In genomic region chr22:39345231-39345630, GRCh38 we compare ENCODE assay signal across 25 cellular contexts. TPM values are rescaled to one million over a fixed set of nuclear protein-coding genes. Genes with fewer than 3 reads are reported as not detected.
DNase-seq lines count a peak whose midpoint lies in the region; ATAC-seq, FAIRE-seq and TF ChIP-seq lines count a peak whose summit lies in the region.
"Had no signal": no experiment of that assay in that cellular context is flagged by ENCODE, and none has a peak within 500 bp of the region (broad histone marks: within the 10 kb centered on the region; RNA-seq: fewer than 3 reads in every experiment).

No MANE protein-coding gene starts in this region.

- no peaks in the 10 kb centered on the region for H3K9me1 ChIP-seq in K562 (ENCODE audit: control insufficient read depth, insufficient read depth, low read length)

- H2AFZ ChIP-seq in K562 (ENCODE audit: low read depth, low read length), result no peak overlapping the region

- no peak overlapping the region for H3K4me2 ChIP-seq in K562 (ENCODE audit: insufficient read depth, low read length)
- H3K4me2 ChIP-seq: A549, BLaER1 had no signal

- no peak for TF ChIP-seq RAD21 in Ishikawa (IDR thresholded peaks at IDR 0.05; ENCODE audit: low read depth)
- no peak for TF ChIP-seq RAD21 in K562 (CRISPR knock-in tag; conservative IDR thresholded peaks at IDR 0.05 in 1 of 2, IDR thresholded peaks at IDR 0.05 in 1 of 2)

- H3K4me1 ChIP-seq in HEK293 (ENCODE audit: control insufficient read depth, insufficient read depth, low read length) (no peaks in the 10 kb centered on the region), K562 (replicated peaks in 1 of 2; ENCODE audit: control insufficient read depth in 2 of 2, insufficient read depth in 2 of 2, low read length in 2 of 2) (peaks cover 12 to 15% of the 10 kb centered on the region in 2 experiments; a peak in 4 of 5 replicates)
- H3K4me1 ChIP-seq: A549, BE2C had no signal

- intact Hi-C loops in K562 (cut with micrococcal nuclease), result no loop called here

- whole genome bisulfite sequencing in K562 (ENCODE audit: insufficient coverage, low coverage, missing lambda C conversion rate), result 100% methylated on average over 3 of the region's 4 CpGs

- BruUV-seq in K562 (replicated peaks; lab: Mats Ljungman, UMichigan), result no TSS peak

- in situ Hi-C loops in K562 (cut with MboI), result no loop called here

- no peak overlapping the region for H3K9ac ChIP-seq in K562 (ENCODE audit: insufficient read depth in 1 of 2, low read depth in 2 of 2, low read length in 2 of 2)
- H3K9ac ChIP-seq: BLaER1 had no signal

- H3K36me3 ChIP-seq in HEK293 (ENCODE audit: control insufficient read depth in 2 of 2, insufficient read depth in 1 of 2, low read length in 2 of 2) (no peaks in the 10 kb centered on the region), K562 (ENCODE audit: control insufficient read depth, insufficient read depth, low read length) (no peaks in the 10 kb centered on the region)
- H3K36me3 ChIP-seq: BE2C, BLaER1 had no signal

- H3K9me3 ChIP-seq in HEK293 (ENCODE audit: control insufficient read depth, insufficient read depth, low read depth, low read length) (no peaks in the 10 kb centered on the region), K562 (replicated peaks; ENCODE audit: control insufficient read depth, insufficient read depth, low read depth, low read length) (no peaks in the 10 kb centered on the region)
- H3K9me3 ChIP-seq: A549, BE2C, BLaER1 had no signal

- POLR2A ChIA-PET in HEK293 (lab: Yijun Ruan, JAX), result interaction anchor here (1.0 kb wide), 1 partner anchor 26 kb away, joined by 3 read pairs; no protein-coding TSS in a partner anchor
- POLR2A ChIA-PET in K562 (lab: Yijun Ruan, JAX), result interaction anchor here (0.6 to 1.0 kb wide), 2 partner anchors 26 to 45 kb away, joined by 3 to 4 read pairs; partner anchors contain the start of gene RPL3

- H3K4me3 ChIP-seq in HEK293 (ENCODE audit: low read depth, low read length) (no peak overlapping the region), K562 (no peak overlapping the region)
- H3K4me3 ChIP-seq: A549, BLaER1, GM12878 had no signal

- no peaks in the 10 kb centered on the region for H3K27me3 ChIP-seq in K562 (ENCODE audit: control insufficient read depth in 2 of 2, insufficient read depth in 2 of 2, low read length in 2 of 2)
- H3K27me3 ChIP-seq: BE2C, BLaER1 had no signal

- H4K20me1 ChIP-seq in K562 (replicated peaks; ENCODE audit: control insufficient read depth, insufficient read depth, low read length), result no peaks in the 10 kb centered on the region
- H4K20me1 ChIP-seq: BLaER1 had no signal

- TF ChIP-seq CTCF in HEK293 (tag by site-specific recombination; IDR thresholded peaks at IDR 0.05) (no peak), K562 (IDR thresholded peaks at IDR 0.05 in 2 of 3, conservative IDR thresholded peaks at IDR 0.05 in 1 of 3; ENCODE audit: insufficient read depth in 2 of 3, low read depth in 1 of 3, low read length in 3 of 3) (no peak)

- H3K27ac ChIP-seq in HEK293 (ENCODE audit: extremely low read depth, low read depth, low read length) (no peak overlapping the region), K562 (ENCODE audit: extremely low read depth, low read depth, low read length) (no peak overlapping the region)
- H3K27ac ChIP-seq: 22Rv1, A549, BLaER1 had no signal

- no peaks in the 10 kb centered on the region; the same call in 2 of the 3 replicates for H3K79me2 ChIP-seq in K562 (ENCODE audit: control insufficient read depth, insufficient read depth, low read length)

- no peak for FAIRE-seq in K562 (lab: Jason Lieb, UNC)
- FAIRE-seq: A549, GM12878, GM12892, GM19239 had no signal

- no peak for ATAC-seq in K562
- ATAC-seq in stimulated activated naive CD8-positive, alpha-beta T cell treated with anti-CD3 and anti-CD28 coated beads, Interleukin-15, Interleukin-2, amounts not matched to agents 100 U/mL and 50 U/mL, for 24 hours, result no peak
- ATAC-seq: A549, GM12878 had no signal

- CTCF ChIA-PET in HEK293 (lab: Yijun Ruan, JAX) (interaction anchor here (0.7 to 1.4 kb wide), 6 partner anchors 10 to 779 kb away, joined by 3 to 9 read pairs (median 4); no protein-coding TSS in a partner anchor), K562 (lab: Yijun Ruan, JAX; ENCODE audit: low intra/inter-chr PET ratio) (no interaction called here)

- TF ChIP-seq POLR2A in K562 (conservative IDR thresholded peaks at IDR 0.05), result no peak

- DNase-seq in K562 (ENCODE audit: extremely low read depth in 1 of 4, low spot score in 3 of 4) (no peak), NCI-H187 treated with DMSO at 0.1 percent for 48 hours (lab: John Stamatoyannopoulos, UW) (no peak)
- DNase-seq in activated effector memory CD4-positive, alpha-beta T cell treated with Interleukin-2 at 50 U/mL for 16 hours, result no peak
- DNase-seq in stimulated activated naive CD8-positive, alpha-beta T cell treated with anti-CD3 and anti-CD28 coated beads, Interleukin-15, Interleukin-2, amounts not matched to agents 100 U/mL and 50 U/mL, for 24 hours, result no peak
- DNase-seq: BE2C; C1 segment of cervical spinal cord; CD4-positive, alpha-beta memory T cell; CD4-positive, CD25-positive, alpha-beta regulatory T cell; CD8-positive, alpha-beta memory T cell; COR-L47; DMS 273 treated with DMSO at 0.1 percent for 48 hours; DMS153; DMS53; DMS79; DND-41; EL; GDM1 had no signal

- no peak for TF ChIP-seq EP300 in Ishikawa (IDR thresholded peaks at IDR 0.05; ENCODE audit: borderline replicate concordance)
- TF ChIP-seq EP300 in K562 (IDR thresholded peaks at IDR 0.05; ENCODE audit: low read length), result no peak

TF ChIP-seq in HEK293, 187 proteins besides CTCF, POLR2A, EP300 and RAD21 (continues in another document):
- TF ChIP-seq ZNF121 (tag by site-specific recombination; IDR thresholded peaks at IDR 0.05), result 0 out of 2 replicates have a peak, but pooled peaks have one; percentile 37

TF ChIP-seq in Ishikawa, 13 proteins besides CTCF, POLR2A, EP300 and RAD21 (continues in another document):
- TF ChIP-seq EGR1 (IDR thresholded peaks at IDR 0.05), result no peak

TF ChIP-seq in K562, 482 proteins besides CTCF, POLR2A, EP300 and RAD21 (continues in another document):
- no peak for TF ChIP-seq PHF8 (IDR thresholded peaks at IDR 0.05; ENCODE audit: borderline replicate concordance, low read length)

RNA-seq across cellular contexts. Expression of gene SYNGR1, which starts 4.6 kb away (rescaled TPM):
- total RNA-seq in K562 (2011; cell fraction: chromatin; rRNA removed; ENCODE audit: low replicate concordance), result 9.8 and 30.7 TPM in 2 replicates
- total RNA-seq in K562 (2011; cell fraction: nucleolus; rRNA removed), result 20.4 and 25.8 TPM in 2 replicates
- 17.7 and 21.5 TPM in 2 replicates for total RNA-seq in K562 (2011; cell fraction: nucleoplasm; rRNA removed)
- total RNA-seq in K562 (2014; rRNA removed), result 3.6 and 6.9 TPM in 2 replicates
- 1.4 and 2.1 TPM in 2 replicates for total RNA-seq in K562 (2014; rRNA removed; fragmentation: Illumina TruSeq; extraction: Trizol)
- total RNA-seq in K562 (2015; rRNA removed; fragmentation: Illumina TruSeq; extraction: Trizol), result 3.2 and 3.3 TPM in 2 replicates
- 12.5 and 13.6 TPM in 2 replicates for total RNA-seq in K562 (2021)
- 10.6 and 16.2 TPM in 2 replicates for polyA plus RNA-seq in K562 (2011; rRNA removed)
- polyA plus RNA-seq in K562 (2011; cell fraction: cytosol; rRNA removed), result 20.6 and 62.9 TPM in 2 replicates
- polyA plus RNA-seq in K562 (2011; cell fraction: nucleus; rRNA removed), result 38.1 and 50.4 TPM in 2 replicates
- 11.2 and 11.6 TPM in 2 replicates for polyA plus RNA-seq in K562 (2012)
- polyA plus RNA-seq in K562 (2014; fragmentation: Illumina TruSeq; extraction: Trizol), result 5.5 and 10.0 TPM in 2 replicates
- polyA plus RNA-seq in K562 (2014; fragmentation: Nextera tagmentation; extraction: Ambion mirVana), result 1 to 10 TPM; 1.8 to 2.3 TPM
- polyA plus RNA-seq in K562 (2014; rRNA removed), result 13.7 and 15.9 TPM in 2 replicates
- 3.3 and 3.6 TPM in 2 replicates for polyA minus RNA-seq in K562 (2011; rRNA and poly(A)+ RNA removed)
- 10.2 and 12.4 TPM in 2 replicates for polyA minus RNA-seq in K562 (2011; cell fraction: cytosol; rRNA and poly(A)+ RNA removed)
- polyA minus RNA-seq in K562 (2011; cell fraction: nucleus; rRNA and poly(A)+ RNA removed), result 10.4 and 13.6 TPM in 2 replicates
- total RNA-seq: CD4-positive, alpha-beta memory T cell had no signal

RNA-seq across cellular contexts. Expression of gene RPL3, which starts 25.8 kb away (rescaled TPM):
- total RNA-seq in K562 (2011; cell fraction: chromatin; rRNA removed; ENCODE audit: low replicate concordance), result 772 and 1,506 TPM in 2 replicates
- total RNA-seq in K562 (2011; cell fraction: nucleolus; rRNA removed), result 1,570 and 1,591 TPM in 2 replicates
- total RNA-seq in K562 (2011; cell fraction: nucleoplasm; rRNA removed), result 1,390 and 1,690 TPM in 2 replicates
- 2,245 and 2,417 TPM in 2 replicates for total RNA-seq in K562 (2014; rRNA removed)
- 1,384 and 1,624 TPM in 2 replicates for total RNA-seq in K562 (2014; rRNA removed; fragmentation: Illumina TruSeq; extraction: Trizol)
- 1,989 and 2,037 TPM in 2 replicates for total RNA-seq in K562 (2015; rRNA removed; fragmentation: Illumina TruSeq; extraction: Trizol)
- total RNA-seq in K562 (2021), result 1,960 and 1,995 TPM in 2 replicates
- polyA plus RNA-seq in K562 (2011; rRNA removed), result 3,220 and 3,989 TPM in 2 replicates
- 4,199 and 5,450 TPM in 2 replicates for polyA plus RNA-seq in K562 (2011; cell fraction: cytosol; rRNA removed)
- 2,091 and 2,598 TPM in 2 replicates for polyA plus RNA-seq in K562 (2011; cell fraction: nucleus; rRNA removed)
- 3,035 and 4,256 TPM in 2 replicates for polyA plus RNA-seq in K562 (2012)
- 2,565 and 2,747 TPM in 2 replicates for polyA plus RNA-seq in K562 (2014; fragmentation: Illumina TruSeq; extraction: Trizol)
- 1,000 to 10,000 TPM; 3,338 to 4,066 TPM for polyA plus RNA-seq in K562 (2014; fragmentation: Nextera tagmentation; extraction: Ambion mirVana)
- polyA plus RNA-seq in K562 (2014; rRNA removed), result 2,749 and 3,057 TPM in 2 replicates
- 1,664 and 1,688 TPM in 2 replicates for polyA minus RNA-seq in K562 (2011; rRNA and poly(A)+ RNA removed)
- polyA minus RNA-seq in K562 (2011; cell fraction: cytosol; rRNA and poly(A)+ RNA removed), result 1,079 and 1,282 TPM in 2 replicates
- polyA minus RNA-seq in K562 (2011; cell fraction: nucleus; rRNA and poly(A)+ RNA removed), result 554 and 1,072 TPM in 2 replicates

RNA-seq across cellular contexts. Expression of gene TAB1, which starts 54.3 kb away (rescaled TPM):
- total RNA-seq in K562 (2011; cell fraction: chromatin; rRNA removed; ENCODE audit: low replicate concordance), result 16.6 and 38.2 TPM in 2 replicates
- total RNA-seq in K562 (2011; cell fraction: nucleolus; rRNA removed), result 29.9 and 30.0 TPM in 2 replicates
- 13.2 and 22.5 TPM in 2 replicates for total RNA-seq in K562 (2011; cell fraction: nucleoplasm; rRNA removed)
- total RNA-seq in K562 (2014; rRNA removed) (9.5 and 14.7 TPM in 2 replicates), K562 (2014; rRNA removed; fragmentation: Illumina TruSeq; extraction: Trizol) (4.1 and 4.9 TPM in 2 replicates), K562 (2015; rRNA removed; fragmentation: Illumina TruSeq; extraction: Trizol) (10.3 and 10.4 TPM in 2 replicates), K562 (2021) (20.1 and 20.9 TPM in 2 replicates)
- polyA plus RNA-seq in K562 (2011; rRNA removed) (12.3 and 19.2 TPM in 2 replicates), K562 (2014; fragmentation: Illumina TruSeq; extraction: Trizol) (11.5 and 15.2 TPM in 2 replicates), K562 (2014; fragmentation: Nextera tagmentation; extraction: Ambion mirVana) (1 to 10 TPM in 1 of 2 experiments, under 1 TPM in 1; 0.36 to 1.1 TPM), K562 (2014; rRNA removed) (15.7 and 17.0 TPM in 2 replicates)
- polyA plus RNA-seq in K562 (2011; cell fraction: cytosol; rRNA removed), result 15.0 and 31.8 TPM in 2 replicates
- 20.2 and 31.0 TPM in 2 replicates for polyA plus RNA-seq in K562 (2011; cell fraction: nucleus; rRNA removed)
- 15.4 and 16.4 TPM in 2 replicates for polyA plus RNA-seq in K562 (2012)
- polyA minus RNA-seq in K562 (2011; rRNA and poly(A)+ RNA removed), result 13.1 and 18.2 TPM in 2 replicates
- 12.9 and 17.9 TPM in 2 replicates for polyA minus RNA-seq in K562 (2011; cell fraction: cytosol; rRNA and poly(A)+ RNA removed)
- polyA minus RNA-seq in K562 (2011; cell fraction: nucleus; rRNA and poly(A)+ RNA removed), result 11.8 and 18.1 TPM in 2 replicates

Comparison
In these comparisons a context has a peak if more than half of its experiments do, and no peak if none do; other contexts are left out.
1. Of the 44 proteins assayed by ChIP-seq in both K562 and HEK293: peak only in K562: none; only in HEK293: none; in both: ZNF121; in neither: 43.